Comparison of ENCODE assay signal across 31 cellular contexts in the genomic region with DNA sequence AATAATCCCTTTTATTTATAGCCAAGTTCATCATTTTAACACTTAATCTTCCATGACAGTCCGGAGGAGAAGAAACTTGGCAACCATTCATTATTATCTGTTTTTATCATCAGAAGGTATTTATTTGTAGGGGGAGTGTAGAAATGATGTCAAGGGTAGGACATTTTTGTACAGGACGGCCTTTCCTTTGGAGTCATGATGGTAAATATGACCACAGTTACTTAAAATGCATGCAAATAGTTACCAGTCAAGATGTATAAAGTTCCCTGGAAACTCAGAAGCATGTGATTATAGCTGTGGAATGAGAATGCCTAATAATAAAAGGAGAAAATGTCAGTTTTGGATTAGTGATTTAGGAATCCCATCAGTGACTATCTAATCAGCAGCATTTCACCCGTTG.
"Had no signal": no experiment of that assay in that cellular context is flagged by ENCODE, and none has a peak within 500 bp of the region (broad histone marks: within the 10 kb centered on the region; RNA-seq: fewer than 3 reads in every experiment).

No MANE protein-coding gene starts in this region.

- H3K27ac ChIP-seq: body of pancreas, coronary artery, dorsolateral prefrontal cortex, gastroesophageal sphincter, WERI-Rb-1 had no signal

- H3K4me3 Mint-ChIP-seq: activated B cell treated with CpG ODN at 0.5 μM for 24 hours; activated CD8-positive, alpha-beta T cell treated with anti-CD3 and anti-CD28 coated beads for 36 hours; activated naive CD8-positive, alpha-beta T cell; activated T-cell treated with anti-CD3 and anti-CD28 coated beads, Interleukin-2, amount 50 U/mL, for 4 hours; activated T-helper 17 cell treated with anti-CD3 and anti-CD28 coated beads, Interleukin-2, amount 50 U/mL, for 72 hours; central memory CD8-positive, alpha-beta T cell; dendritic cell treated with granulocyte-macrophage colony-stimulating factor and Interleukin-4, amounts not matched to agents 40 ng/mL and 50 ng/mL, for 4 days; endodermal cell; T-helper 17 cell; T-helper 2 cell treated with Interferon-gamma antibody and Interleukin-4, amounts not matched to agents 5 μg/mL and 100 μg/mL, for 36 hours had no signal

- H3K27me3 Mint-ChIP-seq: activated B cell treated with CpG ODN at 0.5 μM for 24 hours; activated CD8-positive, alpha-beta T cell treated with anti-CD3 and anti-CD28 coated beads for 36 hours; activated naive CD8-positive, alpha-beta T cell; central memory CD8-positive, alpha-beta T cell; dendritic cell treated with granulocyte-macrophage colony-stimulating factor and Interleukin-4, amounts not matched to agents 40 ng/mL and 50 ng/mL, for 4 days had no signal

- ATAC-seq: activated CD4-positive, CD25-positive, alpha-beta regulatory T cell treated with anti-CD3 and anti-CD28 coated beads, Interleukin-2, amount 50 U/mL, for 24 hours; activated CD8-positive, alpha-beta T cell treated with anti-CD3 and anti-CD28 coated beads for 36 hours; activated T-cell treated with anti-CD3 and anti-CD28 coated beads, Interleukin-2, amount 50 U/mL, for 4 hours; activated T-helper 17 cell treated with anti-CD3 and anti-CD28 coated beads, Interleukin-2, amount 50 U/mL, for 72 hours; body of pancreas; esophagus mucosa; gastroesophageal sphincter; T-helper 17 cell had no signal

- DNase-seq: activated B cell treated with CpG ODN at 0.5 μM for 24 hours; activated CD4-positive, alpha-beta T cell treated with anti-CD3 and anti-CD28 coated beads for 48 hours; activated CD4-positive, alpha-beta T cell treated with anti-CD3 and anti-CD28 coated beads, Interleukin-2, amount 50 U/mL, for 1 hour; activated CD4-positive, alpha-beta T cell treated with anti-CD3 and anti-CD28 coated beads, Interleukin-2, amount 50 U/mL, for 48 hours; activated CD8-positive, alpha-beta memory T cell treated with anti-CD3 and anti-CD28 coated beads for 24 hours; activated CD8-positive, alpha-beta T cell treated with anti-CD3 and anti-CD28 coated beads for 36 hours; activated effector memory CD4-positive, alpha-beta T cell treated with Interleukin-2 at 50 U/mL for 16 hours; activated gamma-delta T cell treated with Interleukin-2 at 50 U/mL for 16 hours; activated naive CD4-positive, alpha-beta T cell treated with anti-CD3 and anti-CD28 coated beads, Interleukin-2, amount 50 U/mL, for 16 hours; activated naive CD4-positive, alpha-beta T cell treated with Interleukin-2 at 50 U/mL for 16 hours; activated T-cell treated with anti-CD3 and anti-CD28 coated beads, Interleukin-2, amount 50 U/mL, for 4 hours; amygdala; aorta; body of pancreas; dorsolateral prefrontal cortex; effector memory CD4-positive, alpha-beta T cell; endodermal cell; foreskin melanocyte; T-helper 1 cell; T-helper 17 cell; T1000; WERI-Rb-1 had no signal

- H3K4me1 ChIP-seq: body of pancreas had no signal

- H3K9me3 ChIP-seq: body of pancreas, gastroesophageal sphincter had no signal

- H3K9me3 Mint-ChIP-seq: activated B cell treated with CpG ODN at 0.5 μM for 24 hours; activated CD8-positive, alpha-beta T cell treated with anti-CD3 and anti-CD28 coated beads for 36 hours; activated T-cell treated with anti-CD3 and anti-CD28 coated beads, Interleukin-2, amount 50 U/mL, for 4 hours; activated T-helper 17 cell treated with anti-CD3 and anti-CD28 coated beads, Interleukin-2, amount 50 U/mL, for 72 hours; central memory CD8-positive, alpha-beta T cell; dendritic cell treated with granulocyte-macrophage colony-stimulating factor and Interleukin-4, amounts not matched to agents 40 ng/mL and 50 ng/mL, for 4 days; endodermal cell; T-helper 2 cell treated with Interferon-gamma antibody and Interleukin-4, amounts not matched to agents 5 μg/mL and 100 μg/mL, for 36 hours had no signal

- H3K36me3 ChIP-seq: gastroesophageal sphincter, WERI-Rb-1 had no signal

- H3K27me3 ChIP-seq: body of pancreas, dorsolateral prefrontal cortex, gastroesophageal sphincter had no signal

- H3K36me3 Mint-ChIP-seq: activated naive CD8-positive, alpha-beta T cell had no signal

- H3K27ac Mint-ChIP-seq: activated B cell treated with CpG ODN at 0.5 μM for 24 hours; activated CD8-positive, alpha-beta T cell treated with anti-CD3 and anti-CD28 coated beads for 36 hours; activated naive CD8-positive, alpha-beta T cell; activated T-helper 17 cell treated with anti-CD3 and anti-CD28 coated beads, Interleukin-2, amount 50 U/mL, for 72 hours; endodermal cell; T-helper 17 cell; T-helper 2 cell treated with Interferon-gamma antibody and Interleukin-4, amounts not matched to agents 5 μg/mL and 100 μg/mL, for 36 hours had no signal

- H3K4me3 ChIP-seq: body of pancreas, coronary artery, gastroesophageal sphincter had no signal

- H3K4me1 Mint-ChIP-seq: activated T-helper 17 cell treated with anti-CD3 and anti-CD28 coated beads, Interleukin-2, amount 50 U/mL, for 72 hours; central memory CD8-positive, alpha-beta T cell; endodermal cell; T-helper 17 cell had no signal
